ENCODE assay signal across 8 cellular contexts in genomic region chr9:127455299-127455992, GRCh38. TPM values are rescaled to one million over a fixed set of nuclear protein-coding genes. Genes with fewer than 3 reads are reported as not detected.
A peak's percentile ranks its signal among the peaks of the same experiment; 100 is the strongest.
DNase-seq lines count a peak whose midpoint lies in the region; ATAC-seq and TF ChIP-seq lines count a peak whose summit lies in the region.

No MANE protein-coding gene starts in this region.

- in situ Hi-C loops in astrocyte of the spinal cord (cut with HindIII; ENCODE audit: low sequenced_read_pairs) = no loop called here

- no peaks in the 10 kb centered on the region for H3K9me3 Mint-ChIP-seq in mesothelial cell of epicardium

- DNase-seq in GDM1 (lab: John Stamatoyannopoulos, UW) = peak; percentile 55
- peak; percentile 16 for DNase-seq in M059J (ENCODE audit: low read depth)
- DNase-seq in astrocyte of the spinal cord (ENCODE audit: low read depth, low spot score) = no peak
- no peak for DNase-seq in mesothelial cell of epicardium (ENCODE audit: low spot score in 2 of 2, unreplicated experiment in 2 of 2)
- no peak for DNase-seq in NCI-H2171 treated with DMSO at 0.1 percent for 48 hours (lab: John Stamatoyannopoulos, UW)

- peaks cover 9% of the 10 kb centered on the region for H3K4me1 Mint-ChIP-seq in mesothelial cell of epicardium

- H3K27me3 Mint-ChIP-seq in mesothelial cell of epicardium (ENCODE audit: low read depth) = no peaks in the 10 kb centered on the region

- TF ChIP-seq CTCF in astrocyte of the spinal cord (IDR thresholded peaks at IDR 0.05; ENCODE audit: low read depth, low read length) = peak; percentile 9
- peak; percentile 21 for TF ChIP-seq CTCF in neutrophil (IDR thresholded peaks at IDR 0.05)
- TF ChIP-seq CTCF in mesothelial cell of epicardium (IDR thresholded peaks at IDR 0.05; ENCODE audit: unreplicated experiment) = no peak

- peaks cover 19% of the 10 kb centered on the region for H3K36me3 Mint-ChIP-seq in mesothelial cell of epicardium

- no peak overlapping the region for H3K27ac Mint-ChIP-seq in mesothelial cell of epicardium

- no peaks in the 10 kb centered on the region for H3K27me3 ChIP-seq in neutrophil

- no peak for ATAC-seq in GM21447 (IDR thresholded peaks at IDR 0.05; ENCODE audit: unreplicated experiment)
- ATAC-seq in GM18502 (IDR thresholded peaks at IDR 0.05; ENCODE audit: poor library complexity, unreplicated experiment) = no peak

- H3K4me1 ChIP-seq in neutrophil (ENCODE audit: control insufficient read depth in 1 of 2, insufficient read depth in 1 of 2, low read depth in 1 of 2, low read length in 1 of 2) = peaks cover 49 to 56% of the 10 kb centered on the region in 2 experiments

- no peak overlapping the region for H3K4me3 Mint-ChIP-seq in mesothelial cell of epicardium

- H3K27ac ChIP-seq in neutrophil = peak overlapping the region; percentile 88

- no peaks in the 10 kb centered on the region for H3K9me3 ChIP-seq in neutrophil

- peaks cover 28% of the 10 kb centered on the region for H3K36me3 ChIP-seq in neutrophil

- H3K4me3 ChIP-seq in astrocyte of the spinal cord (ENCODE audit: low read depth, low read length) (no peak overlapping the region), neutrophil (ENCODE audit: low read depth in 1 of 2, low read length in 1 of 2) (peak overlapping the region; percentile 38 to 53)

RNA-seq across cellular contexts. Expression of gene LRSAM1, which starts 4.1 kb away (rescaled TPM):
- total RNA-seq in M059J (2014; rRNA removed; shearing (Covaris generic)) = 9.5 and 12.4 TPM in 2 replicates
- total RNA-seq in mesothelial cell of epicardium = 27.1 to 28.0 TPM (median 27.4 TPM) in 3 replicates

RNA-seq across cellular contexts. Expression of gene RPL12, which starts 4.2 kb away (rescaled TPM):
- total RNA-seq in M059J (2014; rRNA removed; shearing (Covaris generic)) = 1,304 and 1,604 TPM in 2 replicates
- total RNA-seq in mesothelial cell of epicardium = 1,125 to 1,180 TPM (median 1,165 TPM) in 3 replicates

RNA-seq across cellular contexts. Expression of gene ZNF79, which starts 31.3 kb away (rescaled TPM):
- total RNA-seq in M059J (2014; rRNA removed; shearing (Covaris generic)) = 6.0 and 9.4 TPM in 2 replicates
- total RNA-seq in mesothelial cell of epicardium = 11.0 to 12.1 TPM (median 11.6 TPM) in 3 replicates

RNA-seq across cellular contexts. Expression of gene SLC2A8, which starts 58.5 kb away (rescaled TPM):
- total RNA-seq in M059J (2014; rRNA removed; shearing (Covaris generic)) = 27.0 and 31.7 TPM in 2 replicates
- 30.9 to 36.0 TPM (median 32.7 TPM) in 3 replicates for total RNA-seq in mesothelial cell of epicardium

Comparison
In these comparisons a context has a peak if more than half of its experiments do, and no peak if none do; other contexts are left out.
1. DNase-seq: peak in GDM1 (single experiment) and M059J (single experiment); none in astrocyte of the spinal cord (single experiment), mesothelial cell of epicardium (0 of 2) and NCI-H2171 treated with DMSO at 0.1 percent for 48 hours (single experiment).